ENCODE assay signal across 9 cellular contexts in the genomic region with DNA sequence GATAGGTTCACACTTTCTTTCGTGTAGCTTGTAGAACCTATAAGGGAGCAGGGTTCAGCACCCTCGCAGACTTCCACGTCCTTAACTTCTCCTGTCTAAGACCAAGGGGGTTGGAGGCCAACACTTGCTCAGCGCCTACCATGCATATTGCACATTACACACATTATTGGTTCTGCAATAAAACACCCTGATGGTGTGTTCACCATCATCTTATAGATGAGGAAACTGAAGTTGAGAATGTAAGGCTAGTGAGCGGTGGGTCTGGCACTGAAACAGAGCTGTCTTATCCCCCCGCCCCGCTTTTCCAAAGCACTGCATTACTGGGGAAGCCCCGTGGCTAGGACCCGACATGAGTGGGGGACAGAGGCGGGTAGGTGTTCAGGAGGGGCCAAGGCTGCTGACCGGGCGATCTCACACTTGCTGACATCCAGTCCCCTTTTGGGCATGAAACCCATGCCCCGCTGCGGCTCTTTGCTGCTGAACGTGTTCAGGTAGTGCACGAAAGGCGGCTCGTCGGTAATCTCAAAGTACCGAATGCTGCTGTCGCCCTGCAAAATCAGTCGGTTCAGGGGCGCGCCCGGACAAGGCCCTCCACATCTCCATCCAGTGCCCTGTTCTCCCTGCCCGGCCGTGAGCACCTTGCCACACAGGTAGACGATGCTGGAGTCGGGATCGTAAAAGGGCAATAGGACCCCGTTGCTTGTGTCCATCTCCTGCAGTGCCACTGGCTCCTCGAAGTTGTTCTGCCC. TPM values are rescaled to one million over a fixed set of nuclear protein-coding genes. Genes with fewer than 3 reads are reported as not detected.
DNase-seq lines count a peak whose midpoint lies in the region; ATAC-seq, FAIRE-seq and TF ChIP-seq lines count a peak whose summit lies in the region.
"Had no signal": no experiment of that assay in that cellular context is flagged by ENCODE, and none has a peak within 500 bp of the region (broad histone marks: within the 10 kb centered on the region; RNA-seq: fewer than 3 reads in every experiment).

No MANE protein-coding gene starts in this region.

- TF ChIP-seq CTCF in OCI-LY3 (IDR thresholded peaks at IDR 0.05; ENCODE audit: low read depth, low read length): no peak
- no peak for TF ChIP-seq CTCF in esophagus muscularis mucosa (IDR thresholded peaks at IDR 0.05)

- WGBS in esophagus muscularis mucosa: 54% methylated on average over 19 of the region's 32 CpGs

- no peaks in the 10 kb centered on the region for H3K79me2 ChIP-seq in OCI-LY3 (ENCODE audit: low read length)

- TF ChIP-seq EP300 in esophagus muscularis mucosa (IDR thresholded peaks at IDR 0.05): no peak

- peak overlapping the region; percentile 97 for H3K4me2 ChIP-seq in OCI-LY3 (ENCODE audit: low read length)

- no peak for TF ChIP-seq POLR2A in esophagus muscularis mucosa (IDR thresholded peaks at IDR 0.05; ENCODE audit: low read depth)

- H3K9ac ChIP-seq in OCI-LY3 (ENCODE audit: low read length): no peak overlapping the region

- H3K27ac ChIP-seq in OCI-LY3 (ENCODE audit: low read length): no peak overlapping the region
- H3K27ac ChIP-seq in esophagus muscularis mucosa (replicated peaks in 1 of 4): peak overlapping the region in 3 of 4 donors; percentile 62 to 72 (median 69)

- H3K27me3 ChIP-seq in OCI-LY3 (ENCODE audit: low read depth, low read length): no peaks in the 10 kb centered on the region
- H3K27me3 ChIP-seq in esophagus muscularis mucosa: peaks cover 0 to 6% (median 0%) of the 10 kb centered on the region in 4 donors

- intact Hi-C loops in esophagus muscularis mucosa (cut with DNase I): loop anchor here (5.0 to 10.0 kb wide), 2 partner anchors 34 to 158 kb away; no protein-coding TSS in a partner anchor

- H4K20me1 ChIP-seq in OCI-LY3 (ENCODE audit: insufficient read depth, low read length): peaks cover 6% of the 10 kb centered on the region

- FAIRE-seq in GM19239 (lab: Jason Lieb, UNC): peak; percentile 26

- peak overlapping the region; percentile 89 for H3K4me3 ChIP-seq in OCI-LY3 (ENCODE audit: low read length)
- peak overlapping the region; percentile 48 to 55 (median 50) for H3K4me3 ChIP-seq in esophagus muscularis mucosa

- ATAC-seq in esophagus mucosa: no peak

- H2AFZ ChIP-seq in OCI-LY3 (ENCODE audit: low read depth, low read length): no peak overlapping the region

- H3K9me3 ChIP-seq in OCI-LY3 (ENCODE audit: insufficient read depth, low read length) (no peaks in the 10 kb centered on the region), esophagus muscularis mucosa (no peaks in the 10 kb centered on the region)

- H3K4me1 ChIP-seq in OCI-LY3 (ENCODE audit: low read length): peaks cover 13% of the 10 kb centered on the region; the same call in 1 of the 2 replicates
- H3K4me1 ChIP-seq in esophagus muscularis mucosa: peaks cover 89 to 90% (median 89%) of the 10 kb centered on the region in 4 donors

- H3K36me3 ChIP-seq in OCI-LY3 (replicated peaks; ENCODE audit: low read depth, low read length) (peaks cover 4% of the 10 kb centered on the region), esophagus muscularis mucosa (no peaks in the 10 kb centered on the region)

- DNase-seq in GM19239 (ENCODE audit: insufficient read length, low spot score) (no peak), esophagus muscularis mucosa (ENCODE audit: extremely low spot score) (no peak), retina (peak; percentile 44), D341Med (ENCODE audit: low spot score) (no peak), ACHN (no peak), NOMO-1 treated with DMSO at 0.1 percent for 48 hours (lab: John Stamatoyannopoulos, UW; ENCODE audit: unreplicated experiment) (no peak)
- DNase-seq: NCI-H446 had no signal

- in situ Hi-C loops in ACHN (cut with HindIII; ENCODE audit: low pct_ligation_motif_present, low pct_unique_long_range_greater_than_20kb, low sequenced_read_pairs): no loop called here

RNA-seq across cellular contexts. Expression of gene CORO6, which starts 6.2 kb away (rescaled TPM):
- total RNA-seq in esophagus muscularis mucosa (10 to 100 TPM; 43.7 to 67.7 (median 46.9) TPM), esophagus mucosa (1.4 TPM)

RNA-seq across cellular contexts. Expression of gene ANKRD13B, which starts 23.5 kb away (rescaled TPM):
- total RNA-seq in esophagus muscularis mucosa (10 to 100 TPM in 3 of 4 donors, 1 to 10 TPM in 1; 8.0 to 16.1 (median 13.4) TPM), esophagus mucosa (2.7 TPM)

RNA-seq across cellular contexts. Expression of gene GIT1, which starts 27.0 kb away (rescaled TPM):
- total RNA-seq in esophagus muscularis mucosa: 10 to 100 TPM; 28.7 to 50.4 (median 39.9) TPM
- total RNA-seq in esophagus mucosa: 28.7 TPM

RNA-seq across cellular contexts. Expression of gene TP53I13, which starts 48.0 kb away (rescaled TPM):
- total RNA-seq in esophagus muscularis mucosa (10 to 100 TPM; 40.9 to 72.6 (median 55.7) TPM), esophagus mucosa (13.4 TPM)

RNA-seq across cellular contexts. Expression of gene ABHD15, which starts 49.6 kb away (rescaled TPM):
- 10 to 100 TPM in 3 of 4 donors, 1 to 10 TPM in 1; 6.8 to 18.3 (median 11.9) TPM for total RNA-seq in esophagus muscularis mucosa
- total RNA-seq in esophagus mucosa: 2.5 TPM

Comparison
In these comparisons a context has a peak if more than half of its experiments do, and no peak if none do; other contexts are left out.
1. RNA of gene CORO6, which starts 6.2 kb away (total RNA-seq): 43.7 to 67.7 TPM in esophagus muscularis mucosa; 1.4 TPM in esophagus mucosa (single experiment); every median in the first group is over 10 times any median in the second.